In genomic region chr19:920051-920857, GRCh38 we compare ENCODE assay signal across 2 cellular contexts.
TF ChIP-seq lines count a peak whose summit lies in the region.

No MANE protein-coding gene starts in this region.

TF ChIP-seq in H1, 55 proteins besides CTCF, POLR2A, EP300 and RAD21:
- no peak for TF ChIP-seq TBP (IDR thresholded peaks at IDR 0.05; ENCODE audit: low read depth, low read length)
- TF ChIP-seq SIN3A (conservative IDR thresholded peaks at IDR 0.05 in 1 of 2, IDR thresholded peaks at IDR 0.05 in 1 of 2; ENCODE audit: low read depth in 1 of 2, low read length in 2 of 2): peak in 1 of 2 experiments; percentile 22; a peak in 1 of 4 replicates
- TF ChIP-seq KDM4A (IDR thresholded peaks at IDR 0.05; ENCODE audit: low read depth, low read length, severe bottlenecking): peak; percentile 17
- peak; percentile 53; the same call in 1 of the 2 replicates for TF ChIP-seq SUZ12 (IDR thresholded peaks at IDR 0.05; ENCODE audit: low read length)
- TF ChIP-seq EZH2 (IDR thresholded peaks at IDR 0.05; ENCODE audit: low read depth, low read length, severe bottlenecking): peak; percentile 65
- no peak for TF ChIP-seq FOSL1 (IDR thresholded peaks at IDR 0.05; ENCODE audit: insufficient read depth, low read depth, low read length)

TF ChIP-seq in HEK293T, 16 proteins besides CTCF, POLR2A, EP300 and RAD21:
- TF ChIP-seq ELF4 (IDR thresholded peaks at IDR 0.05) (no peak), ZNF384 (IDR thresholded peaks at IDR 0.05) (no peak), CTBP1 (IDR thresholded peaks at IDR 0.05; ENCODE audit: borderline replicate concordance) (no peak), BHLHE40 (IDR thresholded peaks at IDR 0.05; ENCODE audit: borderline replicate concordance) (no peak), LEF1 (IDR thresholded peaks at IDR 0.05; ENCODE audit: borderline replicate concordance) (no peak), FOXK2 (IDR thresholded peaks at IDR 0.05) (no peak), NFRKB (IDR thresholded peaks at IDR 0.05) (no peak), SUZ12 (IDR thresholded peaks at IDR 0.05) (no peak), FOXM1 (IDR thresholded peaks at IDR 0.05; ENCODE audit: borderline replicate concordance) (no peak)
